In the genomic region with DNA sequence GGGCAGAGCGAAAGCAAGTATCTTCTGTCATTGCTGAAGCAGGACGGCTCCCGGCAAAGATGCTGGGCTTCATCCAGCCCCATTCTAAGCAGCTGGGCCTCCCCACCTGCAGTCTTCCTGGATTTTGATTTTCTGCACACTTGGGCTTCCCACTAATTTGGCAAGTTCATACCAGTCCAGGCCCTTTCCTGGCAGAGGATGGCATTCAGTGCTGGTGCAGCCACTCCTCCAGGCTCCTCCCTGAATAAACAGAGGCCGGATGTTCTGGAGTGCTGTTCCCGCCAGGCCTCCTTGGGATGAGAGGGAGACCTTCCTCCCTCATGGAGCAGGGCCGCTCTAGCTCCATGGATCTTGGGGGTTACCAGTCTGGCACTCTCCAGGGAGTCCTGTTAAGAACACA, we compare ENCODE assay signal across 8 cellular contexts. TPM values are rescaled to one million over a fixed set of nuclear protein-coding genes. Genes with fewer than 3 reads are reported as not detected.
DNase-seq lines count a peak whose midpoint lies in the region; ATAC-seq and TF ChIP-seq lines count a peak whose summit lies in the region.

No MANE protein-coding gene starts in this region.

- 95% methylated on average over 6 of the region's 6 CpGs for WGBS in thymus

- no peaks in the 10 kb centered on the region for H3K36me3 ChIP-seq in thymus (ENCODE audit: control insufficient read depth, insufficient read depth)

- H3K4me3 ChIP-seq in thymus (ENCODE audit: low read length), result no peak overlapping the region

- H3K36me3 Mint-ChIP-seq in activated CD4-positive, alpha-beta T cell treated with anti-CD3 and anti-CD28 coated beads for 36 hours (ENCODE audit: low read depth), result peaks cover 15% of the 10 kb centered on the region
- peaks cover 15% of the 10 kb centered on the region for H3K36me3 Mint-ChIP-seq in activated CD8-positive, alpha-beta T cell treated with anti-CD3 and anti-CD28 coated beads, Interleukin-2, amount 10 ng/mL, durations not matched to agents 7 days and 5 days (ENCODE audit: low read depth)

- no peaks in the 10 kb centered on the region for H3K9me3 Mint-ChIP-seq in activated CD4-positive, alpha-beta T cell treated with anti-CD3 and anti-CD28 coated beads for 36 hours (ENCODE audit: low read depth)
- no peaks in the 10 kb centered on the region for H3K9me3 Mint-ChIP-seq in activated CD8-positive, alpha-beta T cell treated with anti-CD3 and anti-CD28 coated beads, Interleukin-2, amount 10 ng/mL, durations not matched to agents 7 days and 5 days (ENCODE audit: insufficient read depth)

- TF ChIP-seq POLR2A in GM18505 (IDR thresholded peaks at IDR 0.05; ENCODE audit: borderline replicate concordance, extremely low read depth, insufficient read depth, insufficient read length), result no peak

- intact Hi-C loops in activated CD4-positive, alpha-beta T cell treated with anti-CD3 and anti-CD28 coated beads for 36 hours (cut with DNase I, micrococcal nuclease), result loop anchor here (2.0 to 10.0 kb wide), 5 partner anchors 33 to 897 kb away; partner anchors contain the start of gene PRDX3 (in 1 of the 2)

- peaks cover 2% of the 10 kb centered on the region for H3K27me3 ChIP-seq in thymus (ENCODE audit: control insufficient read depth, insufficient read depth)

- no peak for DNase-seq in activated CD4-positive, alpha-beta T cell treated with anti-CD3 and anti-CD28 coated beads for 36 hours
- no peak for DNase-seq in activated CD4-positive, alpha-beta T cell treated with anti-CD3 and anti-CD28 coated beads for 4 hours
- DNase-seq in activated CD8-positive, alpha-beta T cell treated with anti-CD3 and anti-CD28 coated beads, Interleukin-2, amount 10 ng/mL, durations not matched to agents 7 days and 5 days, result no peak
- peak; percentile 41 for DNase-seq in kidney tubule cell (ENCODE audit: low spot score)
- DNase-seq in iPS-NIHi7 (ENCODE audit: extremely low spot score), result no peak

- CTCF ChIA-PET in activated CD4-positive, alpha-beta T cell treated with anti-CD3 and anti-CD28 coated beads for 36 hours (lab: Charles Lee), result interaction anchor here (0.6 to 1.8 kb wide), 4 partner anchors 12 to 450 kb away, joined by 3 to 4 read pairs (median 4); no protein-coding TSS in a partner anchor
- CTCF ChIA-PET in activated CD8-positive, alpha-beta T cell treated with anti-CD3 and anti-CD28 coated beads, Interleukin-2, amount 10 ng/mL, durations not matched to agents 7 days and 5 days (lab: Charles Lee), result interaction anchor here (0.7 to 2.6 kb wide), 5 partner anchors 33 to 111 kb away, joined by 3 to 8 read pairs (median 6); partner anchors contain the start of gene INPP5F

- peak overlapping the region; percentile 2 for H3K27ac ChIP-seq in thymus (ENCODE audit: low read depth)

- H3K9me3 ChIP-seq in thymus (ENCODE audit: control insufficient read depth), result no peaks in the 10 kb centered on the region

- POLR2A ChIA-PET in activated CD4-positive, alpha-beta T cell treated with anti-CD3 and anti-CD28 coated beads for 36 hours (lab: Charles Lee), result interaction anchor here (0.6 to 1.4 kb wide), 2 partner anchors 112 to 179 kb away, joined by 3 read pairs; partner anchors contain the start of gene RGS10
- POLR2A ChIA-PET in activated CD8-positive, alpha-beta T cell treated with anti-CD3 and anti-CD28 coated beads, Interleukin-2, amount 10 ng/mL, durations not matched to agents 7 days and 5 days (lab: Charles Lee), result no interaction called here

- H3K27ac Mint-ChIP-seq in activated CD4-positive, alpha-beta T cell treated with anti-CD3 and anti-CD28 coated beads for 36 hours, result peak overlapping the region; percentile 93
- H3K27ac Mint-ChIP-seq in activated CD8-positive, alpha-beta T cell treated with anti-CD3 and anti-CD28 coated beads, Interleukin-2, amount 10 ng/mL, durations not matched to agents 7 days and 5 days, result peak overlapping the region; percentile 69

- H3K27me3 Mint-ChIP-seq in activated CD4-positive, alpha-beta T cell treated with anti-CD3 and anti-CD28 coated beads for 36 hours, result no peaks in the 10 kb centered on the region
- H3K27me3 Mint-ChIP-seq in activated CD8-positive, alpha-beta T cell treated with anti-CD3 and anti-CD28 coated beads, Interleukin-2, amount 10 ng/mL, durations not matched to agents 7 days and 5 days (ENCODE audit: low read depth), result no peaks in the 10 kb centered on the region

- H3K4me3 Mint-ChIP-seq in activated CD4-positive, alpha-beta T cell treated with anti-CD3 and anti-CD28 coated beads for 36 hours, result peak overlapping the region; percentile 84
- H3K4me3 Mint-ChIP-seq in activated CD8-positive, alpha-beta T cell treated with anti-CD3 and anti-CD28 coated beads, Interleukin-2, amount 10 ng/mL, durations not matched to agents 7 days and 5 days, result no peak overlapping the region

- no peak for ATAC-seq in activated CD4-positive, alpha-beta T cell treated with anti-CD3 and anti-CD28 coated beads for 36 hours
- no peak for ATAC-seq in activated CD8-positive, alpha-beta T cell treated with anti-CD3 and anti-CD28 coated beads, Interleukin-2, amount 10 ng/mL, durations not matched to agents 7 days and 5 days
- ATAC-seq in GM18505 (IDR thresholded peaks at IDR 0.05; ENCODE audit: unreplicated experiment), result no peak
- ATAC-seq in GM21717 (IDR thresholded peaks at IDR 0.05; ENCODE audit: unreplicated experiment), result no peak

- peaks cover 71% of the 10 kb centered on the region for H3K4me1 Mint-ChIP-seq in activated CD4-positive, alpha-beta T cell treated with anti-CD3 and anti-CD28 coated beads for 36 hours
- H3K4me1 Mint-ChIP-seq in activated CD8-positive, alpha-beta T cell treated with anti-CD3 and anti-CD28 coated beads, Interleukin-2, amount 10 ng/mL, durations not matched to agents 7 days and 5 days (ENCODE audit: low read depth), result peaks cover 51% of the 10 kb centered on the region

- H3K4me1 ChIP-seq in thymus (ENCODE audit: control insufficient read depth, insufficient read depth, low read length), result peaks cover 8% of the 10 kb centered on the region

RNA-seq across cellular contexts. Expression of gene BAG3, which starts 3.4 kb away (rescaled TPM):
- 10 to 100 TPM; 23.8 to 30.7 TPM for total RNA-seq in activated CD4-positive, alpha-beta T cell treated with anti-CD3 and anti-CD28 coated beads for 36 hours
- 10 to 100 TPM; 14.2 to 14.7 TPM for total RNA-seq in activated CD8-positive, alpha-beta T cell treated with anti-CD3 and anti-CD28 coated beads, Interleukin-2, amount 10 ng/mL, durations not matched to agents 7 days and 5 days
- polyA plus RNA-seq in thymus, result 12.6 TPM

RNA-seq across cellular contexts. Expression of gene TIAL1, which starts 57.8 kb away (rescaled TPM):
- 100 to 1,000 TPM; 187 to 197 TPM for total RNA-seq in activated CD4-positive, alpha-beta T cell treated with anti-CD3 and anti-CD28 coated beads for 36 hours
- total RNA-seq in activated CD8-positive, alpha-beta T cell treated with anti-CD3 and anti-CD28 coated beads, Interleukin-2, amount 10 ng/mL, durations not matched to agents 7 days and 5 days, result 100 to 1,000 TPM; 173 to 177 TPM
- polyA plus RNA-seq in thymus, result 128 TPM
